9 cellular contexts compared by ENCODE assay signal in the genomic region with DNA sequence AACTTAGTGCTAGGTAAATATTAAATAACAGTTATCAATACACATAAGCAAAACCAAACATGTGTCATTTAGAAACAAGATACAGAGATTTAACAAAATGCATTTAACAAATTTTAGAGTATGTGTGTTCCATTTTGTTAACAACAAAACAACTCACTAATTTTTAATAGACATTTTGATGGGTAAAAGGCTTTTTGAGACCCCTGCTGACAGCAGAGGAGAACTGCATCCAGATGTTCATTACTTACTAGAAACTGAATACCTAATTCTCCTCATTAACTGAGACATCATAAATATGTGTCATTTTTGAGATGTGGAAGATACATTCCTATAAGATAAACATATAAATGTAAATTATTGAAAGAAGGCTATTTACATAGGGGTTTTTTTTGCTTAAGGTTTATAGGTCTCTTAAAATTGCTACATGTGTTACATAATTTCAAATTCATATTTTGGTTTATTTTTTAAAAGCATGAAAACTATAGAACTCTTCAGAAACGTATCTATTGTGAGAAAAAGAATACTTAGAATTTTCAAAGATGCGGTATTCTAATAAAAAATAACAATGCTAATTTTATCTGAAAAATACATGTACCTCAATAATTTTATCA.
DNase-seq lines count a peak whose midpoint lies in the region; ATAC-seq and TF ChIP-seq lines count a peak whose summit lies in the region.
"Had no signal": no experiment of that assay in that cellular context is flagged by ENCODE, and none has a peak within 500 bp of the region (broad histone marks: within the 10 kb centered on the region; RNA-seq: fewer than 3 reads in every experiment).

No MANE protein-coding gene starts in this region.

- H3K4me1 Mint-ChIP-seq in CD14-positive monocyte = peaks cover 20% of the 10 kb centered on the region

- H3K27me3 Mint-ChIP-seq in CD14-positive monocyte (ENCODE audit: low read depth in 3 of 3) = peaks cover 0 to 3% (median 2%) of the 10 kb centered on the region in 3 donors

- H3K4me3 Mint-ChIP-seq in CD14-positive monocyte = no peak overlapping the region

- intact Hi-C loops in CD14-positive monocyte (cut with micrococcal nuclease) (no loop called here), Right ventricle myocardium superior (cut with DNase I) (no loop called here)

- TF ChIP-seq CTCF in CD14-positive monocyte (IDR thresholded peaks at IDR 0.05) = peak; percentile 72

- peaks cover 0 to 2% of the 10 kb centered on the region in 2 donors for H3K36me3 Mint-ChIP-seq in CD14-positive monocyte

- ATAC-seq in GM18517 (IDR thresholded peaks at IDR 0.05; ENCODE audit: unreplicated experiment) (peak; percentile 58), Right ventricle myocardium superior (ENCODE audit: poor library complexity) (no peak)
- ATAC-seq: mucosa of descending colon had no signal

- in situ Hi-C loops in T47D (cut with HindIII; ENCODE audit: low pct_unique_long_range_greater_than_20kb, low sequenced_read_pairs) = no loop called here

- peaks cover 0 to 7% (median 0%) of the 10 kb centered on the region in 7 donors for H3K9me3 Mint-ChIP-seq in CD14-positive monocyte

- no peak overlapping the region for H3K27ac Mint-ChIP-seq in CD14-positive monocyte

- DNase-seq in CD14-positive monocyte (ENCODE audit: low spot score) (no peak), LoVo (ENCODE audit: low spot score) (peak; percentile 19), T47D (ENCODE audit: low read depth in 1 of 2, low spot score in 1 of 2) (peak; percentile 2 to 38), myocyte (ENCODE audit: low read depth) (peak; percentile 54), cerebellar nuclear complex (lab: John Stamatoyannopoulos, UW) (no peak), ureter (ENCODE audit: low spot score) (no peak), Right ventricle myocardium superior (no peak)

Comparison
In these comparisons a context has a peak if more than half of its experiments do, and no peak if none do; other contexts are left out.
1. DNase-seq: peak in LoVo (single experiment), T47D (2 of 2) and myocyte (single experiment); none in CD14-positive monocyte (single experiment), cerebellar nuclear complex (0 of 2), ureter (single experiment) and Right ventricle myocardium superior (single experiment).